In the genomic region with DNA sequence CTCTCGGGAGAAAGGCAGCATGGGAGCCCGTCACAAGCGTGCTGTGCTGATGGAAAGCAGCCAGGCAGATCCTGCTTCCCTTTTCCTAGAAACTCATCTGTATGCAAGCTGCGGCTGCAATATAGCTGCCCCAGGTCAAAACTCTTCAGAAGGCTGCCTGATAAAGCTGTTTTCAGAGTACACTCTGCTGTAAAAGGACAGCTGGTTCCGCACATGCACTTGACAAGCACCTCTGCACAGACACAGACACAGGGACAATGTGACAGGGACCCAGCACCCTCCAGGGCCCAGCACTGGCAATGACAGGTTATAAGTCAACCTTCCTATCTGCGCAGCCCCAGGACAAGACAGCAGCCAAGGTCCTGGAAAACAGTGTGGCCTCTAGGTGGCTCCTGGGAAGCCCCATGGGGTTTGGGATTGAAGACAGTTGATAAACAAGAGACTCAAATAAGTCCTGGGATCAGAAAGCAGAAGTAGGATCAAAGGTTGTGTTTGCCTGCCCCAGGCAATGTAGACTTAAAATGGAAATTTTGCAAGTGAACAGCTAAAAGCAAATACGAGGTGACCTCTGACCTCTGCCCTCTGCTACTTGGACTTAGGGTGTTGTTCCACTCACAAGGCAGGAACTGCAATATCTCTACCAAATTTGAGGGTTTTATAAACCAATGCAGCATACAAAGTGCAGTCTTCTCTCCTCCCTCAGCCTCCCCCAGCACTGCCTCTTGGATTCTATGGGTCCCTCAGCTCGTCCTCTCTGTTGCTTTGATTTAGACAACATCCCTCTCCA, we compare ENCODE assay signal across 13 cellular contexts. TPM values are rescaled to one million over a fixed set of nuclear protein-coding genes. Genes with fewer than 3 reads are reported as not detected.
A peak's percentile ranks its signal among the peaks of the same experiment; 100 is the strongest.
DNase-seq lines count a peak whose midpoint lies in the region; FAIRE-seq and TF ChIP-seq lines count a peak whose summit lies in the region.
"Had no signal": no experiment of that assay in that cellular context is flagged by ENCODE, and none has a peak within 500 bp of the region (broad histone marks: within the 10 kb centered on the region; RNA-seq: fewer than 3 reads in every experiment).

No MANE protein-coding gene starts in this region.

- no peak overlapping the region for H4K8ac ChIP-seq in mesendoderm (ENCODE audit: low read depth, low read length)

- no peak overlapping the region for H3K9ac ChIP-seq in mesendoderm (ENCODE audit: low read length)

- no peak overlapping the region for H3K23ac ChIP-seq in mesendoderm (ENCODE audit: low read length)

- no peaks in the 10 kb centered on the region for H3K79me2 ChIP-seq in mesendoderm (ENCODE audit: control insufficient read depth, insufficient read depth, low read length)

- H2AK5ac ChIP-seq in mesendoderm (ENCODE audit: low read length) = no peak overlapping the region

- no peak for FAIRE-seq in HTR-8/SVneo (lab: Jason Lieb, UNC)
- FAIRE-seq: endometrium had no signal

- POLR2A ChIA-PET in activated CD4-positive, alpha-beta memory T cell treated with anti-CD3 and anti-CD28 coated beads for 36 hours (lab: Charles Lee) = no interaction called here

- H3K18ac ChIP-seq in mesendoderm (ENCODE audit: low read length) = no peak overlapping the region

- CTCF ChIA-PET in activated CD4-positive, alpha-beta memory T cell treated with anti-CD3 and anti-CD28 coated beads for 36 hours (lab: Charles Lee) = no interaction called here

- H3K4me2 ChIP-seq in mesendoderm (ENCODE audit: low read length) = no peak overlapping the region

- no peak overlapping the region for H2BK15ac ChIP-seq in mesendoderm (replicated peaks; ENCODE audit: low read depth)

- H4K5ac ChIP-seq in mesendoderm (ENCODE audit: low read length) = no peak overlapping the region

- DNase-seq in NB4 (ENCODE audit: low read depth) (peak; percentile 39), mesendoderm (peak; percentile 35), HTR-8/SVneo (ENCODE audit: insufficient read length, low spot score) (no peak), NCI-H82 (lab: John Stamatoyannopoulos, UW) (no peak), NCI-H2171 (lab: John Stamatoyannopoulos, UW) (no peak)
- DNase-seq in activated CD4-positive, alpha-beta memory T cell treated with anti-CD3 and anti-CD28 coated beads for 36 hours = no peak
- DNase-seq: activated CD4-positive, alpha-beta T cell treated with anti-CD3 and anti-CD28 coated beads for 48 hours; SHP77; stimulated activated CD4-positive, alpha-beta T cell treated with anti-CD3 and anti-CD28 coated beads, Interleukin-2, amount 100 ng/mL, for 48 hours had no signal

- H3K27ac ChIP-seq in 22Rv1 = peak overlapping the region; percentile 79
- H3K27ac ChIP-seq in mesendoderm (ENCODE audit: low read depth, low read length) = no peak overlapping the region

- no peaks in the 10 kb centered on the region for H3K4me1 ChIP-seq in mesendoderm (ENCODE audit: control insufficient read depth, low read depth, low read length)

- peaks cover 42% of the 10 kb centered on the region for H3K9me3 Mint-ChIP-seq in dendritic cell treated with granulocyte-macrophage colony-stimulating factor and Interleukin-4, amounts not matched to agents 40 ng/mL and 50 ng/mL, for 4 days
- peaks cover 77% of the 10 kb centered on the region for H3K9me3 Mint-ChIP-seq in activated CD4-positive, alpha-beta memory T cell treated with anti-CD3 and anti-CD28 coated beads for 36 hours

- peak overlapping the region; percentile 56 for H3K4me3 Mint-ChIP-seq in dendritic cell treated with granulocyte-macrophage colony-stimulating factor and Interleukin-4, amounts not matched to agents 40 ng/mL and 50 ng/mL, for 4 days
- H3K4me3 Mint-ChIP-seq in activated CD4-positive, alpha-beta memory T cell treated with anti-CD3 and anti-CD28 coated beads for 36 hours = no peak overlapping the region

- H3K27me3 ChIP-seq in mesendoderm (ENCODE audit: insufficient read depth, low read length, poor library complexity) = no peaks in the 10 kb centered on the region

- WGBS in mesendoderm (ENCODE audit: extremely low coverage, insufficient coverage, low lambda C conversion rate) = no CpG with 5 or more reads among the region's 8 CpGs

- TF ChIP-seq CTCF in 22Rv1 (IDR thresholded peaks at IDR 0.05) = peak; percentile 44
- no peak for TF ChIP-seq CTCF in NB4 (IDR thresholded peaks at IDR 0.05; ENCODE audit: low read depth, low read length)

- TF ChIP-seq POLR2A in NB4 (IDR thresholded peaks at IDR 0.05; ENCODE audit: extremely low read depth, insufficient read length) = no peak

- no peaks in the 10 kb centered on the region for H3K27me3 Mint-ChIP-seq in dendritic cell treated with granulocyte-macrophage colony-stimulating factor and Interleukin-4, amounts not matched to agents 40 ng/mL and 50 ng/mL, for 4 days
- no peaks in the 10 kb centered on the region for H3K27me3 Mint-ChIP-seq in activated CD4-positive, alpha-beta memory T cell treated with anti-CD3 and anti-CD28 coated beads for 36 hours

- H3K27ac Mint-ChIP-seq in dendritic cell treated with granulocyte-macrophage colony-stimulating factor and Interleukin-4, amounts not matched to agents 40 ng/mL and 50 ng/mL, for 4 days = peak overlapping the region; percentile 86
- no peak overlapping the region for H3K27ac Mint-ChIP-seq in activated CD4-positive, alpha-beta memory T cell treated with anti-CD3 and anti-CD28 coated beads for 36 hours
- H3K27ac Mint-ChIP-seq: activated naive CD4-positive, alpha-beta T cell treated with anti-CD3 and anti-CD28 coated beads, Interleukin-2, amount 50 U/mL, for 72 hours had no signal

- intact Hi-C loops in dendritic cell treated with granulocyte-macrophage colony-stimulating factor and Interleukin-4, amounts not matched to agents 40 ng/mL and 50 ng/mL, for 4 days (cut with micrococcal nuclease) = loop anchor here (2.0 to 10.0 kb wide), 3 partner anchors 16 to 98 kb away; partner anchors contain the start of genes RBFA, SLC66A2 and TXNL4A
- intact Hi-C loops in activated CD4-positive, alpha-beta memory T cell treated with anti-CD3 and anti-CD28 coated beads for 36 hours (cut with micrococcal nuclease) = no loop called here

- no peak overlapping the region for H2BK120ac ChIP-seq in mesendoderm (ENCODE audit: low read depth, low read length)

- peaks cover 92% of the 10 kb centered on the region for H3K36me3 Mint-ChIP-seq in dendritic cell treated with granulocyte-macrophage colony-stimulating factor and Interleukin-4, amounts not matched to agents 40 ng/mL and 50 ng/mL, for 4 days (ENCODE audit: low read depth)
- H3K36me3 Mint-ChIP-seq in activated CD4-positive, alpha-beta memory T cell treated with anti-CD3 and anti-CD28 coated beads for 36 hours = peaks cover 86% of the 10 kb centered on the region

- no peak overlapping the region for H3K56ac ChIP-seq in mesendoderm (ENCODE audit: low read length)

- peaks cover 70% of the 10 kb centered on the region for H3K4me1 Mint-ChIP-seq in dendritic cell treated with granulocyte-macrophage colony-stimulating factor and Interleukin-4, amounts not matched to agents 40 ng/mL and 50 ng/mL, for 4 days (ENCODE audit: low read depth)
- no peaks in the 10 kb centered on the region for H3K4me1 Mint-ChIP-seq in activated CD4-positive, alpha-beta memory T cell treated with anti-CD3 and anti-CD28 coated beads for 36 hours (ENCODE audit: low read depth)

- H3K79me1 ChIP-seq in mesendoderm (ENCODE audit: low read length) = no peaks in the 10 kb centered on the region

- H3K36me3 ChIP-seq in mesendoderm (ENCODE audit: control insufficient read depth, insufficient read depth, low read length) = no peaks in the 10 kb centered on the region

- H2BK5ac ChIP-seq in mesendoderm (ENCODE audit: low read length) = no peak overlapping the region

- H3K4me3 ChIP-seq in NB4 (ENCODE audit: low read depth, low read length) = no peak overlapping the region
- no peak overlapping the region for H3K4me3 ChIP-seq in mesendoderm (ENCODE audit: low read length)

- no peak overlapping the region for H3K4ac ChIP-seq in mesendoderm (ENCODE audit: low read depth, low read length)

RNA-seq across cellular contexts. Expression of gene SLC66A2, which starts 16.9 kb away (rescaled TPM):
- 5.5 TPM for polyA plus RNA-seq in mesendoderm (2013, experiment 1 of 2)
- polyA plus RNA-seq in mesendoderm (2013, experiment 2 of 2) = 5.6 TPM
- total RNA-seq in activated CD4-positive, alpha-beta memory T cell treated with anti-CD3 and anti-CD28 coated beads for 36 hours = 10 to 100 TPM; 27.2 to 29.5 TPM

RNA-seq across cellular contexts. Expression of gene HSBP1L1, which starts 29.9 kb away (rescaled TPM):
- polyA plus RNA-seq in mesendoderm (2013, experiment 1 of 2) = 0.18 TPM
- 0.08 TPM for polyA plus RNA-seq in mesendoderm (2013, experiment 2 of 2)
- total RNA-seq in activated CD4-positive, alpha-beta memory T cell treated with anti-CD3 and anti-CD28 coated beads for 36 hours = 1 to 10 TPM; 8.5 to 8.8 TPM

RNA-seq across cellular contexts. Expression of gene TXNL4A, which starts 53.9 kb away (rescaled TPM):
- 162 TPM for polyA plus RNA-seq in mesendoderm (2013, experiment 1 of 2)
- 168 TPM for polyA plus RNA-seq in mesendoderm (2013, experiment 2 of 2)
- total RNA-seq in activated CD4-positive, alpha-beta memory T cell treated with anti-CD3 and anti-CD28 coated beads for 36 hours = 100 to 1,000 TPM; 169 to 175 TPM

Comparison
In these comparisons a context has a peak if more than half of its experiments do, and no peak if none do; other contexts are left out.
1. DNase-seq: peak in NB4 (single experiment) and mesendoderm (single experiment); none in HTR-8/SVneo (single experiment), NCI-H82 (single experiment), activated CD4-positive, alpha-beta memory T cell treated with anti-CD3 and anti-CD28 coated beads for 36 hours (single experiment) and NCI-H2171 (single experiment).